ENCODE assay signal across 8 cellular contexts in genomic region chr17:80678621-80679020, GRCh38.
DNase-seq lines count a peak whose midpoint lies in the region; ATAC-seq and TF ChIP-seq lines count a peak whose summit lies in the region.
"Had no signal": no experiment of that assay in that cellular context is flagged by ENCODE, and none has a peak within 500 bp of the region (broad histone marks: within the 10 kb centered on the region; RNA-seq: fewer than 3 reads in every experiment).

No MANE protein-coding gene starts in this region.

- peak; percentile 76 for ATAC-seq in WTC11
- no peak for ATAC-seq in GM18858 (IDR thresholded peaks at IDR 0.05; ENCODE audit: unreplicated experiment)

- no peak overlapping the region for H4K5ac ChIP-seq in H9 (ENCODE audit: insufficient read length, low read depth, low read length)

- H4K91ac ChIP-seq in H9 (ENCODE audit: insufficient read length, low read depth, low read length) = no peak overlapping the region

- H2BK5ac ChIP-seq in H9 (ENCODE audit: insufficient read length, low read length) = no peak overlapping the region

- no peak overlapping the region for H2AFZ ChIP-seq in H9 (ENCODE audit: low read length)

- no peak overlapping the region for H2AK5ac ChIP-seq in H9 (ENCODE audit: insufficient read length, low read length)

- peak overlapping the region; percentile 25 to 52 (median 45); a peak in 1 of 7 replicates for H3K27ac Mint-ChIP-seq in H9
- peak overlapping the region; percentile 93 for H3K27ac Mint-ChIP-seq in WTC11

- H3K27ac ChIP-seq in H9 (ENCODE audit: insufficient read length, low read depth, low read length) = no peak overlapping the region
- H3K27ac ChIP-seq: cardiac muscle cell had no signal

- H3K9me3 Mint-ChIP-seq in H9 = no peaks in the 10 kb centered on the region
- no peaks in the 10 kb centered on the region for H3K9me3 Mint-ChIP-seq in WTC11

- H3K23ac ChIP-seq in H9 (ENCODE audit: insufficient read length, low read depth, low read length) = no peak overlapping the region

- TF ChIP-seq CTCF in H9 (conservative IDR thresholded peaks at IDR 0.05) (no peak), WTC11 (IDR thresholded peaks at IDR 0.05) (no peak)

- DNase-seq in H9 (peak; percentile 52), WTC11 (ENCODE audit: low spot score) (no peak), fibroblast of gingiva (ENCODE audit: low read depth) (peak; percentile 85), NCI-H82 treated with DMSO at 0.1 percent for 48 hours (lab: John Stamatoyannopoulos, UW; ENCODE audit: unreplicated experiment) (no peak), NCI-H2227 (lab: John Stamatoyannopoulos, UW; ENCODE audit: unreplicated experiment) (no peak)
- DNase-seq in stimulated activated CD4-positive, alpha-beta T cell treated with anti-CD3 and anti-CD28 coated beads, Interleukin-4, amount 100 ng/mL, for 24 hours = peak; percentile 58

- H2BK12ac ChIP-seq in H9 (ENCODE audit: insufficient read length, low read depth, low read length) = no peak overlapping the region

- no peak overlapping the region for H3K4me3 Mint-ChIP-seq in H9
- peak overlapping the region; percentile 32; the same call in 1 of the 2 replicates for H3K4me3 Mint-ChIP-seq in WTC11

- H3K79me2 ChIP-seq in H9 (ENCODE audit: insufficient read depth, low read length) = no peaks in the 10 kb centered on the region; the same call in 1 of the 2 replicates

- H3K14ac ChIP-seq in H9 (ENCODE audit: insufficient read depth, low read length) = no peak overlapping the region

- H2BK120ac ChIP-seq in H9 (ENCODE audit: low read depth, low read length, poor library complexity, severe bottlenecking) = no peak overlapping the region

- no peaks in the 10 kb centered on the region for H4K20me1 ChIP-seq in H9 (ENCODE audit: control insufficient read depth, insufficient read depth, insufficient read length)

- H3K56ac ChIP-seq in H9 (ENCODE audit: insufficient read length, low read depth, low read length) = no peak overlapping the region

- no peak overlapping the region for H3K4ac ChIP-seq in H9 (ENCODE audit: low read depth, low read length)

- H3K27me3 ChIP-seq in H9 (ENCODE audit: insufficient read depth, low read length) = no peaks in the 10 kb centered on the region
- H3K27me3 ChIP-seq: cardiac muscle cell had no signal

- H3K4me2 ChIP-seq in H9 (ENCODE audit: insufficient read depth, insufficient read length, low read length) = peak overlapping the region; percentile 18

- H3T11ph ChIP-seq in H9 (ENCODE audit: low read length) = no peak overlapping the region

- peaks cover 5% of the 10 kb centered on the region; the same call in 1 of the 2 replicates for H3K4me1 ChIP-seq in H9 (ENCODE audit: insufficient read depth, low read length)

- H3K18ac ChIP-seq in H9 (ENCODE audit: insufficient read length, low read depth, low read length) = no peak overlapping the region

- H3K4me1 Mint-ChIP-seq in H9 (peaks cover 21 to 22% of the 10 kb centered on the region in 2 experiments), WTC11 (peaks cover 39% of the 10 kb centered on the region)

- H2BK20ac ChIP-seq in H9 (ENCODE audit: low read depth, low read length, poor library complexity, severe bottlenecking) = no peak overlapping the region

- POLR2A ChIA-PET in WTC11 (lab: Charles Lee) = no interaction called here

- H3K23me2 ChIP-seq in H9 (ENCODE audit: insufficient read length, low read depth, low read length, poor library complexity, severe bottlenecking) = no peaks in the 10 kb centered on the region

- H3K36me3 Mint-ChIP-seq in H9 (ENCODE audit: insufficient read depth in 1 of 3, low read depth in 3 of 3) (no peaks in the 10 kb centered on the region; a peak in 1 of 7 replicates), WTC11 (no peaks in the 10 kb centered on the region; the same call in 1 of the 2 replicates)

- H3K27me3 Mint-ChIP-seq in H9 (ENCODE audit: low read depth) (no peaks in the 10 kb centered on the region), WTC11 (ENCODE audit: low read depth) (no peaks in the 10 kb centered on the region)

- no peaks in the 10 kb centered on the region for H3K9me3 ChIP-seq in H9 (ENCODE audit: control insufficient read depth, low read depth, low read length)

- no peak overlapping the region for H4K8ac ChIP-seq in H9 (replicated peaks; ENCODE audit: insufficient read length, low read depth, low read length)

- H3K79me1 ChIP-seq in H9 (ENCODE audit: insufficient read depth, low read depth, low read length, poor library complexity, severe bottlenecking) = no peaks in the 10 kb centered on the region

- 0 out of 2 replicates have a peak overlapping the region, but pooled peaks have one; percentile 45 for H2BK15ac ChIP-seq in H9 (ENCODE audit: low read depth, low read length)

- no CpG with 5 or more reads among the region's 13 CpGs for WGBS in H9 (ENCODE audit: extremely low coverage, insufficient read length, low lambda C conversion rate)

- H3K9ac ChIP-seq in H9 (ENCODE audit: extremely low read depth, insufficient read length, low read length) = no peak overlapping the region

- CTCF ChIA-PET in WTC11 (lab: Charles Lee) = no interaction called here

TF ChIP-seq in WTC11, 78 proteins besides CTCF, POLR2A, EP300 and RAD21:
- TF ChIP-seq NFYB (CRISPR knock-in tag; conservative IDR thresholded peaks at IDR 0.05; ENCODE audit: low read depth) (no peak), TEAD4 (CRISPR knock-in tag; IDR thresholded peaks at IDR 0.05) (no peak), ELF4 (CRISPR knock-in tag; IDR thresholded peaks at IDR 0.05; ENCODE audit: low read depth) (no peak), USF2 (CRISPR knock-in tag; IDR thresholded peaks at IDR 0.05) (no peak), ZNF263 (CRISPR knock-in tag; IDR thresholded peaks at IDR 0.05; ENCODE audit: low read depth) (no peak), NR3C1 (CRISPR knock-in tag; conservative IDR thresholded peaks at IDR 0.05; ENCODE audit: low read depth) (no peak), IRF1 (CRISPR knock-in tag; IDR thresholded peaks at IDR 0.05) (no peak), HMGXB4 (CRISPR knock-in tag; IDR thresholded peaks at IDR 0.05) (no peak), TCF7 (CRISPR knock-in tag; IDR thresholded peaks at IDR 0.05; ENCODE audit: low read depth) (no peak), AR (CRISPR knock-in tag; IDR thresholded peaks at IDR 0.05) (no peak)

Comparison
In these comparisons a context has a peak if more than half of its experiments do, and no peak if none do; other contexts are left out.
1. DNase-seq: peak in H9 (single experiment), fibroblast of gingiva (single experiment) and stimulated activated CD4-positive, alpha-beta T cell treated with anti-CD3 and anti-CD28 coated beads, Interleukin-4, amount 100 ng/mL, for 24 hours (single experiment); none in WTC11 (single experiment), NCI-H82 treated with DMSO at 0.1 percent for 48 hours (single experiment) and NCI-H2227 (single experiment).